ENCODE assay signal across 8 cellular contexts in genomic region chr16:76265434-76266045, GRCh38. TPM values are rescaled to one million over a fixed set of nuclear protein-coding genes. Genes with fewer than 3 reads are reported as not detected.
A peak's percentile ranks its signal among the peaks of the same experiment; 100 is the strongest.
DNase-seq lines count a peak whose midpoint lies in the region; ATAC-seq lines count a peak whose summit lies in the region.

No MANE protein-coding gene starts in this region.

- ATAC-seq in GM19023 (IDR thresholded peaks at IDR 0.05; ENCODE audit: unreplicated experiment), result peak; percentile 83
- ATAC-seq in HG03159 (IDR thresholded peaks at IDR 0.05; ENCODE audit: unreplicated experiment), result peak; percentile 91
- ATAC-seq in HG03025 (IDR thresholded peaks at IDR 0.05; ENCODE audit: low FRiP score, unreplicated experiment), result no peak

- DNase-seq in DMS53 treated with DMSO at 0.1 percent for 48 hours (lab: John Stamatoyannopoulos, UW; ENCODE audit: unreplicated experiment), result peak; percentile 4
- peak; percentile 57 for DNase-seq in RPMI8226
- DNase-seq in germinal center (ENCODE audit: low spot score), result peak; percentile 7
- DNase-seq in DMS153 (lab: John Stamatoyannopoulos, UW), result no peak
- no peak for DNase-seq in cerebellum (ENCODE audit: low spot score)

RNA-seq across cellular contexts. Expression of gene CNTNAP4, which starts 11.7 kb away (rescaled TPM):
- total RNA-seq in cerebellum, result 104 TPM

Comparison
In these comparisons a context has a peak if more than half of its experiments do, and no peak if none do; other contexts are left out.
1. DNase-seq: peak in DMS53 treated with DMSO at 0.1 percent for 48 hours (single experiment), RPMI8226 (single experiment) and germinal center (single experiment); none in DMS153 (single experiment) and cerebellum (single experiment).